ENCODE assay signal across 23 cellular contexts in genomic region chrX:46737041-46737440, GRCh38. TPM values are rescaled to one million over a fixed set of nuclear protein-coding genes. Genes with fewer than 3 reads are reported as not detected.
A peak's percentile ranks its signal among the peaks of the same experiment; 100 is the strongest.
DNase-seq lines count a peak whose midpoint lies in the region; ATAC-seq, FAIRE-seq and TF ChIP-seq lines count a peak whose summit lies in the region.
"Had no signal": no experiment of that assay in that cellular context is flagged by ENCODE, and none has a peak within 500 bp of the region (broad histone marks: within the 10 kb centered on the region; RNA-seq: fewer than 3 reads in every experiment).

No MANE protein-coding gene starts in this region.

- H3K4me1 ChIP-seq in breast epithelium: no peaks in the 10 kb centered on the region
- H3K4me1 ChIP-seq in astrocyte (ENCODE audit: insufficient read depth, low read length): no peaks in the 10 kb centered on the region
- H3K4me1 ChIP-seq: SJSA1 had no signal

- peak overlapping the region; percentile 75 for H3K27ac Mint-ChIP-seq in MCF 10A (ENCODE audit: low read depth, unreplicated experiment)
- H3K27ac Mint-ChIP-seq in astrocyte (ENCODE audit: unreplicated experiment): no peak overlapping the region
- H3K27ac Mint-ChIP-seq: CD14-positive monocyte had no signal

- H3K4me1 Mint-ChIP-seq in MCF 10A (ENCODE audit: insufficient read depth, unreplicated experiment) (peaks cover 15% of the 10 kb centered on the region), astrocyte (ENCODE audit: low read depth, unreplicated experiment) (no peaks in the 10 kb centered on the region)

- POLR2A ChIA-PET in MCF 10A (lab: Yijun Ruan, JAX): no interaction called here

- no peak overlapping the region for H3K4me3 ChIP-seq in breast epithelium
- no peak overlapping the region for H3K4me3 ChIP-seq in astrocyte (ENCODE audit: insufficient read depth, low read depth, low read length)
- H3K4me3 ChIP-seq in fibroblast of the aortic adventitia (ENCODE audit: low read depth, low read length): no peak overlapping the region
- H3K4me3 ChIP-seq: SJSA1 had no signal

- peak overlapping the region; percentile 62 for H3K9ac ChIP-seq in astrocyte (ENCODE audit: low read length)

- TF ChIP-seq CTCF in MCF 10A (IDR thresholded peaks at IDR 0.05; ENCODE audit: unreplicated experiment) (no peak), breast epithelium (IDR thresholded peaks at IDR 0.05) (no peak), astrocyte (IDR thresholded peaks at IDR 0.05; ENCODE audit: insufficient read depth, low read depth, low read length) (no peak), fibroblast of the aortic adventitia (IDR thresholded peaks at IDR 0.05; ENCODE audit: insufficient read depth, low read length) (no peak), omental fat pad (IDR thresholded peaks at IDR 0.05) (no peak)

- H3K4me3 Mint-ChIP-seq in MCF 10A (ENCODE audit: unreplicated experiment): no peak overlapping the region
- H3K4me3 Mint-ChIP-seq in astrocyte (ENCODE audit: unreplicated experiment): no peak overlapping the region
- H3K4me3 Mint-ChIP-seq: CD14-positive monocyte had no signal

- H3K36me3 Mint-ChIP-seq in MCF 10A (ENCODE audit: insufficient read depth, unreplicated experiment): no peaks in the 10 kb centered on the region
- peaks cover 2% of the 10 kb centered on the region for H3K36me3 Mint-ChIP-seq in astrocyte (ENCODE audit: low read depth, unreplicated experiment)
- H3K36me3 Mint-ChIP-seq: CD14-positive monocyte had no signal

- H3K9me3 Mint-ChIP-seq in MCF 10A (ENCODE audit: unreplicated experiment): peaks cover 28% of the 10 kb centered on the region
- no peaks in the 10 kb centered on the region for H3K9me3 Mint-ChIP-seq in astrocyte (ENCODE audit: unreplicated experiment)

- no peak for TF ChIP-seq POLR2A in breast epithelium (IDR thresholded peaks at IDR 0.05)

- CTCF ChIA-PET in MCF 10A (lab: Yijun Ruan, JAX): no interaction called here

- H3K4me2 ChIP-seq in astrocyte (ENCODE audit: low read length): peak overlapping the region; percentile 15

- H3K36me3 ChIP-seq in breast epithelium: no peaks in the 10 kb centered on the region
- H3K36me3 ChIP-seq in astrocyte (ENCODE audit: insufficient read depth, low read length): no peaks in the 10 kb centered on the region
- H3K36me3 ChIP-seq: SJSA1 had no signal

- no peak for FAIRE-seq in astrocyte (lab: Jason Lieb, UNC)
- FAIRE-seq: D721Med, GM19239, RCC 7860 had no signal

- TSS peak; percentile 60 for BruUV-seq in MCF 10A (replicated peaks; lab: Mats Ljungman, UMichigan)

- intact Hi-C loops in MCF 10A (cut with micrococcal nuclease): no loop called here
- intact Hi-C loops in breast epithelium (cut with DNase I; ENCODE audit: low total_unique reads): loop anchor here (2.0 kb wide), 1 partner anchor 16 kb away; no protein-coding TSS in a partner anchor

- no peak overlapping the region for H2AFZ ChIP-seq in astrocyte (ENCODE audit: low read depth, low read length)

- H3K27me3 ChIP-seq in breast epithelium (no peaks in the 10 kb centered on the region), astrocyte (ENCODE audit: insufficient read depth, low read length) (no peaks in the 10 kb centered on the region)
- H3K27me3 ChIP-seq: SJSA1 had no signal

- H3K9me3 ChIP-seq in breast epithelium (peaks cover 15 to 41% of the 10 kb centered on the region in 2 donors), astrocyte (ENCODE audit: insufficient read depth, low read depth, low read length) (no peaks in the 10 kb centered on the region)
- H3K9me3 ChIP-seq: SJSA1 had no signal

- ATAC-seq in omental fat pad (ENCODE audit: low FRiP score): no peak
- ATAC-seq: Right ventricle myocardium inferior had no signal

- H3K27me3 Mint-ChIP-seq in MCF 10A (ENCODE audit: insufficient read depth, unreplicated experiment) (peaks cover 24% of the 10 kb centered on the region), astrocyte (ENCODE audit: low read depth, unreplicated experiment) (no peaks in the 10 kb centered on the region)

- H3K79me2 ChIP-seq in astrocyte (ENCODE audit: insufficient read depth, low read length): peaks cover 31% of the 10 kb centered on the region

- H3K27ac ChIP-seq in breast epithelium (no peak overlapping the region), astrocyte (ENCODE audit: low read depth, low read length) (peak overlapping the region; percentile 71)
- H3K27ac ChIP-seq: 22Rv1, SJSA1 had no signal

- H4K20me1 ChIP-seq in astrocyte (ENCODE audit: insufficient read depth, low read length): peaks cover 3% of the 10 kb centered on the region

- DNase-seq in MCF 10A (ENCODE audit: unreplicated experiment) (no peak), breast epithelium (ENCODE audit: low spot score in 2 of 2) (no peak), astrocyte (ENCODE audit: low read depth) (peak; percentile 22), fibroblast of the aortic adventitia (ENCODE audit: low read depth) (peak; percentile 77), T1000 (lab: John Stamatoyannopoulos, UW) (no peak), omental fat pad (ENCODE audit: low spot score) (no peak), midbrain (lab: John Stamatoyannopoulos, UW) (no peak)
- no peak for DNase-seq in stimulated activated CD4-positive, alpha-beta T cell treated with anti-CD3 and anti-CD28 coated beads, Interleukin-4, amount 100 ng/mL, for 24 hours
- DNase-seq: DMS53, GF-D8, Karpas-422, NCI-H1694, NCI-H2081, NCI-H2171, NCI-H526, OCI-M1 had no signal

RNA-seq across cellular contexts. Expression of gene SLC9A7, which starts 21.9 kb away (rescaled TPM):
- total RNA-seq in MCF 10A (2022) (28.3 and 29.3 TPM in 2 replicates), breast epithelium (10 to 100 TPM in 2 of 3 donors, 1 to 10 TPM in 1; 1.6 to 28.1 (median 12.8) TPM), astrocyte (20.8 and 21.0 TPM in 2 replicates), fibroblast of the aortic adventitia (ENCODE audit: low replicate concordance) (8.0 and 63.2 TPM in 2 replicates), omental fat pad (1 to 10 TPM in 3 of 4 donors, under 1 TPM in 1; 0.63 to 9.0 (median 2.7) TPM)

Comparison
In these comparisons a context has a peak if more than half of its experiments do, and no peak if none do; other contexts are left out.
1. DNase-seq: peak in astrocyte (single experiment) and fibroblast of the aortic adventitia (single experiment); none in MCF 10A (single experiment), breast epithelium (0 of 2), T1000 (single experiment), omental fat pad (single experiment), stimulated activated CD4-positive, alpha-beta T cell treated with anti-CD3 and anti-CD28 coated beads, Interleukin-4, amount 100 ng/mL, for 24 hours (single experiment) and midbrain (single experiment).